ENCODE assay signal across 9 cellular contexts in the genomic region with DNA sequence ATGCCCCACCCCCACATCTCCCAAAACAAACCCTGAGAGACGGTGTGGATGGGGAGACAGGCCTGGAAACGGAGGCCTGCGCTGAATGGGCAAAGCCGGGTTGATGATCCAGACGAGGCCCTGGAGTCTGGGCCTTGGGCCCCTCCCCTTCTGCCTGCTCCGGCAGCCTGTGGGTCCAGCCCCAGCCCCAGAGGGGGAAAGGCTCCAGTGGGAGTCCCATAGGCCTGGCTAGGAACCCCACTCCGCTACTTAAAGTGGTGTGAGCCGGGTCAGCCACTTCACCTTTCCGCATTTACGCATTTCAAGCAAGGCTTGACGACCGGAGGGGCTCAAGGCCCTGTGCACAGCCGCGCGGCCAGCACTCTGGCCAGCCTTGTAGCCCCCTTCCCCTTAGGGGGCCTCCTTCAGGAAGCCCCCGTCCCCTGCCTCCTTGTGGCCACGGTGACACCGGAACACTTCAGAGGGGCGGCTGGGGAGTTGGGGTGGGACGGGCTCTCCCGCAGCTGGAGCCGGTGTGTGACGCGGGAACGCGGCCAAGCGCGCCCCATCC. TPM values are rescaled to one million over a fixed set of nuclear protein-coding genes. Genes with fewer than 3 reads are reported as not detected.
A peak's percentile ranks its signal among the peaks of the same experiment; 100 is the strongest.
DNase-seq lines count a peak whose midpoint lies in the region; ATAC-seq and TF ChIP-seq lines count a peak whose summit lies in the region.
"Had no signal": no experiment of that assay in that cellular context is flagged by ENCODE, and none has a peak within 500 bp of the region (broad histone marks: within the 10 kb centered on the region; RNA-seq: fewer than 3 reads in every experiment).

No MANE protein-coding gene starts in this region.

- H3K4me1 ChIP-seq in mucosa of rectum (ENCODE audit: control insufficient read depth in 2 of 2, insufficient read depth in 2 of 2, low read length in 2 of 2), result peaks cover 43 to 45% of the 10 kb centered on the region in 2 donors

- H3K27ac ChIP-seq in caudate nucleus (ENCODE audit: low read depth, low read length) (peak overlapping the region; percentile 58), mucosa of rectum (ENCODE audit: low read depth in 2 of 2, low read length in 2 of 2) (peak overlapping the region; percentile 67 to 88)

- peaks cover 0 to 6% of the 10 kb centered on the region in 2 donors for H3K4me1 Mint-ChIP-seq in natural killer cell
- H3K4me1 Mint-ChIP-seq in natural killer cell treated with Interleukin-12 subunit alpha and Interleukin-12 subunit beta and Interleukin-15 and Interleukin-18, amount 100 ng/mL, for 72 hours (ENCODE audit: low read depth in 2 of 2), result peaks cover 0 to 9% of the 10 kb centered on the region in 2 donors

- peaks cover 14 to 19% of the 10 kb centered on the region in 2 donors for H3K27me3 ChIP-seq in mucosa of rectum (ENCODE audit: control insufficient read depth in 2 of 2, insufficient read depth in 2 of 2, low read length in 2 of 2)

- H3K9me3 ChIP-seq in mucosa of rectum (ENCODE audit: control insufficient read depth in 2 of 2, low read length in 2 of 2), result no peaks in the 10 kb centered on the region

- H3K27ac Mint-ChIP-seq in natural killer cell, result no peak overlapping the region
- H3K27ac Mint-ChIP-seq in natural killer cell treated with Interleukin-12 subunit alpha and Interleukin-12 subunit beta and Interleukin-15 and Interleukin-18, amount 100 ng/mL, for 72 hours, result no peak overlapping the region

- H3K27me3 Mint-ChIP-seq in natural killer cell (ENCODE audit: low read depth in 2 of 2), result peaks cover 21 to 32% of the 10 kb centered on the region in 2 donors
- peaks cover 18 to 20% of the 10 kb centered on the region in 2 donors for H3K27me3 Mint-ChIP-seq in natural killer cell treated with Interleukin-12 subunit alpha and Interleukin-12 subunit beta and Interleukin-15 and Interleukin-18, amount 100 ng/mL, for 72 hours

- H3K9ac ChIP-seq in mucosa of rectum (ENCODE audit: low read depth in 1 of 2, low read length in 2 of 2), result peak overlapping the region; percentile 42 to 52

- H3K36me3 ChIP-seq in mucosa of rectum (ENCODE audit: control insufficient read depth in 2 of 2, insufficient read depth in 2 of 2, low read length in 2 of 2), result no peaks in the 10 kb centered on the region

- no peak overlapping the region for H3K4me3 Mint-ChIP-seq in natural killer cell
- no peak overlapping the region for H3K4me3 Mint-ChIP-seq in natural killer cell treated with Interleukin-12 subunit alpha and Interleukin-12 subunit beta and Interleukin-15 and Interleukin-18, amount 100 ng/mL, for 72 hours

- DNase-seq in natural killer cell, result no peak
- DNase-seq in natural killer cell treated with Interleukin-12 subunit alpha and Interleukin-12 subunit beta and Interleukin-15 and Interleukin-18, amount 100 ng/mL, for 72 hours (ENCODE audit: low spot score), result no peak
- DNase-seq in caudate nucleus (lab: John Stamatoyannopoulos, UW), result no peak
- no peak for DNase-seq in NCI-H1694 (lab: John Stamatoyannopoulos, UW)
- DNase-seq in CD1c-positive myeloid dendritic cell (ENCODE audit: extremely low spot score), result no peak
- no peak for DNase-seq in activated T-cell treated with anti-CD3 and anti-CD28 coated beads, Interleukin-2, amount 50 U/mL, for 1 hour
- DNase-seq: activated T-cell treated with anti-CD3 and anti-CD28 coated beads for 4 hours had no signal

- no peaks in the 10 kb centered on the region for H3K36me3 Mint-ChIP-seq in natural killer cell
- H3K36me3 Mint-ChIP-seq in natural killer cell treated with Interleukin-12 subunit alpha and Interleukin-12 subunit beta and Interleukin-15 and Interleukin-18, amount 100 ng/mL, for 72 hours, result no peaks in the 10 kb centered on the region

- peak; percentile 8 to 21 (median 15) for ATAC-seq in natural killer cell
- ATAC-seq in natural killer cell treated with Interleukin-12 subunit alpha and Interleukin-12 subunit beta and Interleukin-15 and Interleukin-18, amount 100 ng/mL, for 72 hours, result no peak
- no peak for ATAC-seq in HG03354 (IDR thresholded peaks at IDR 0.05; ENCODE audit: poor library complexity, severe bottlenecking, unreplicated experiment)

- no peak for TF ChIP-seq CTCF in natural killer cell (IDR thresholded peaks at IDR 0.05)

- no peaks in the 10 kb centered on the region for H3K9me3 Mint-ChIP-seq in natural killer cell
- no peaks in the 10 kb centered on the region for H3K9me3 Mint-ChIP-seq in natural killer cell treated with Interleukin-12 subunit alpha and Interleukin-12 subunit beta and Interleukin-15 and Interleukin-18, amount 100 ng/mL, for 72 hours

- H3K4me3 ChIP-seq in mucosa of rectum (ENCODE audit: low read length in 2 of 2), result peak overlapping the region; percentile 35 to 37

- intact Hi-C loops in natural killer cell (cut with micrococcal nuclease), result no loop called here

RNA-seq across cellular contexts. Expression of gene TNFAIP2, which starts 0.6 kb away (rescaled TPM):
- total RNA-seq in natural killer cell, result 10 to 100 TPM; 14.2 to 89.8 (median 50.1) TPM
- 1 to 10 TPM; 8.1 to 9.6 TPM for total RNA-seq in natural killer cell treated with Interleukin-12 subunit alpha and Interleukin-12 subunit beta and Interleukin-15 and Interleukin-18, amount 100 ng/mL, for 72 hours

RNA-seq across cellular contexts. Expression of gene EXOC3L4, which starts 28.1 kb away (rescaled TPM):
- total RNA-seq in natural killer cell, result not detected
- not detected for total RNA-seq in natural killer cell treated with Interleukin-12 subunit alpha and Interleukin-12 subunit beta and Interleukin-15 and Interleukin-18, amount 100 ng/mL, for 72 hours

RNA-seq across cellular contexts. Expression of gene LBHD2, which starts 38.6 kb away (rescaled TPM):
- not detected for total RNA-seq in natural killer cell
- not detected for total RNA-seq in natural killer cell treated with Interleukin-12 subunit alpha and Interleukin-12 subunit beta and Interleukin-15 and Interleukin-18, amount 100 ng/mL, for 72 hours

Comparison
In these comparisons a context has a peak if more than half of its experiments do, and no peak if none do; other contexts are left out.
1. ATAC-seq: peak in natural killer cell (3 of 3); none in natural killer cell treated with Interleukin-12 subunit alpha and Interleukin-12 subunit beta and Interleukin-15 and Interleukin-18, amount 100 ng/mL, for 72 hours (0 of 2) and HG03354 (single experiment).